In genomic region chr7:26918241-26918640, GRCh38 we compare ENCODE assay signal across 19 cellular contexts.
"Had no signal": no experiment of that assay in that cellular context is flagged by ENCODE, and none has a peak within 500 bp of the region (broad histone marks: within the 10 kb centered on the region; RNA-seq: fewer than 3 reads in every experiment).

No MANE protein-coding gene starts in this region.

- H3K27ac ChIP-seq: stomach, suprapubic skin, tibial nerve, VCaP had no signal

- H3K27me3 ChIP-seq: stomach, suprapubic skin, tibial nerve had no signal

- H3K4me1 ChIP-seq: stomach, suprapubic skin, tibial nerve had no signal

- H3K36me3 ChIP-seq: stomach, suprapubic skin, tibial nerve had no signal

- DNase-seq: activated CD4-positive, alpha-beta T cell treated with anti-CD3 and anti-CD28 coated beads, Interleukin-2, amount 10 ng/mL, durations not matched to agents 7 days and 5 days; activated CD8-positive, alpha-beta memory T cell treated with anti-CD3 and anti-CD28 coated beads, Interleukin-2, amount 10 ng/mL, durations not matched to agents 7 days and 5 days; activated CD8-positive, alpha-beta T cell treated with anti-CD3 and anti-CD28 coated beads for 36 hours; activated effector memory CD4-positive, alpha-beta T cell treated with anti-CD3 and anti-CD28 coated beads, Interleukin-2, amount 50 U/mL, for 16 hours; activated naive CD4-positive, alpha-beta T cell treated with anti-CD3 and anti-CD28 coated beads, Interleukin-2, amount 50 U/mL, for 16 hours; activated naive CD8-positive, alpha-beta T cell treated with anti-CD3 and anti-CD28 coated beads, Interleukin-2, amount 50 U/mL, for 24 hours; activated T-cell treated with anti-CD3 and anti-CD28 coated beads for 4 hours; hippocampal formation; left cardiac atrium; mesenchymal stem cell; mucosa of descending colon; posterior cingulate gyrus; small intestine; stimulated activated CD4-positive, alpha-beta T cell treated with anti-CD3 and anti-CD28 coated beads, Interleukin-2, amount 100 ng/mL, for 24 hours; stomach had no signal

- FAIRE-seq: frontal cortex, small intestine had no signal

- H3K4me3 ChIP-seq: mucosa of descending colon, stomach, suprapubic skin, tibial nerve had no signal
